Comparison of ENCODE assay signal across 9 cellular contexts in genomic region chr7:158816995-158817394, GRCh38. TPM values are rescaled to one million over a fixed set of nuclear protein-coding genes. Genes with fewer than 3 reads are reported as not detected.
DNase-seq lines count a peak whose midpoint lies in the region; ATAC-seq, FAIRE-seq and TF ChIP-seq lines count a peak whose summit lies in the region.
"Had no signal": no experiment of that assay in that cellular context is flagged by ENCODE, and none has a peak within 500 bp of the region (broad histone marks: within the 10 kb centered on the region; RNA-seq: fewer than 3 reads in every experiment).

No MANE protein-coding gene starts in this region.

- H3K4me1 Mint-ChIP-seq in central memory CD8-positive, alpha-beta T cell, result peaks cover 89% of the 10 kb centered on the region
- H3K4me1 Mint-ChIP-seq in naive B cell, result peaks cover 60 to 74% (median 65%) of the 10 kb centered on the region in 3 donors

- peaks cover 25% of the 10 kb centered on the region for H3K36me3 Mint-ChIP-seq in central memory CD8-positive, alpha-beta T cell (ENCODE audit: insufficient read depth)
- H3K36me3 Mint-ChIP-seq in naive B cell, result peaks cover 0 to 5% of the 10 kb centered on the region in 2 donors

- TF ChIP-seq CTCF in A549 (IDR thresholded peaks at IDR 0.05), result no peak

- no peaks in the 10 kb centered on the region for H3K27me3 ChIP-seq in HUES48 (ENCODE audit: control insufficient read depth, insufficient read depth, low read length)

- no peaks in the 10 kb centered on the region for H3K27me3 Mint-ChIP-seq in central memory CD8-positive, alpha-beta T cell
- no peaks in the 10 kb centered on the region for H3K27me3 Mint-ChIP-seq in naive B cell

- no peak for TF ChIP-seq POLR2A in A549 (IDR thresholded peaks at IDR 0.05; ENCODE audit: low read length)

- no peak for FAIRE-seq in A549 (lab: Jason Lieb, UNC)

- peak overlapping the region; percentile 99 for H3K4me2 ChIP-seq in A549

- DNase-seq in A549 (ENCODE audit: low read depth in 1 of 2, low spot score in 1 of 2), result no peak
- no peak for DNase-seq in central memory CD8-positive, alpha-beta T cell (ENCODE audit: low spot score in 2 of 2)
- no peak for DNase-seq in naive B cell
- no peak for DNase-seq in GM19238 (ENCODE audit: insufficient read length, low spot score)
- DNase-seq in amygdala (lab: John Stamatoyannopoulos, UW), result no peak
- no peak for DNase-seq in GF-D8 (lab: John Stamatoyannopoulos, UW)
- DNase-seq: hypothalamus had no signal

- POLR2A ChIA-PET in A549 (lab: Yijun Ruan, JAX), result interaction anchor here (1.0 kb wide), 1 partner anchor 47 kb away, joined by 3 read pairs; no protein-coding TSS in a partner anchor

- no peaks in the 10 kb centered on the region for H3K9me3 ChIP-seq in A549
- H3K9me3 ChIP-seq in HUES48 (ENCODE audit: control insufficient read depth, insufficient read depth, low read length), result no peaks in the 10 kb centered on the region

- TF ChIP-seq EP300 in A549 (IDR thresholded peaks at IDR 0.05), result no peak

- peak overlapping the region; percentile 40; the same call in 1 of the 3 replicates for H3K4me3 ChIP-seq in A549
- H3K4me3 ChIP-seq in HUES48 (ENCODE audit: low read depth, low read length), result no peak overlapping the region

- peak overlapping the region; percentile 93 for H3K27ac Mint-ChIP-seq in central memory CD8-positive, alpha-beta T cell (ENCODE audit: low read depth)
- H3K27ac Mint-ChIP-seq in naive B cell, result peak overlapping the region; percentile 33 to 96 (median 87)

- peak overlapping the region; percentile 51 for H3K4me3 Mint-ChIP-seq in central memory CD8-positive, alpha-beta T cell
- peak overlapping the region in 1 of 8 donors; percentile 15 for H3K4me3 Mint-ChIP-seq in naive B cell

- CTCF ChIA-PET in A549 (lab: Yijun Ruan, JAX), result interaction anchor here (1.0 to 1.8 kb wide), 3 partner anchors 11 to 38 kb away, joined by 3 to 4 read pairs (median 3); no protein-coding TSS in a partner anchor

- no peak for TF ChIP-seq RAD21 in A549 (conservative IDR thresholded peaks at IDR 0.05 in 1 of 2, IDR thresholded peaks at IDR 0.05 in 1 of 2)

- 28% methylated on average over 2 of the region's 2 CpGs for WGBS in A549 (ENCODE audit: missing lambda C conversion rate)

- H3K4me1 ChIP-seq in A549 (peaks cover 74% of the 10 kb centered on the region), HUES48 (ENCODE audit: control insufficient read depth, insufficient read depth, low read length) (peaks cover 53% of the 10 kb centered on the region)

- H3K27ac ChIP-seq in A549 (peak overlapping the region; percentile 95 to 99), HUES48 (ENCODE audit: low read depth, low read length) (peak overlapping the region; percentile 61)

- ATAC-seq in A549, result no peak
- no peak for ATAC-seq in central memory CD8-positive, alpha-beta T cell (replicated peaks; ENCODE audit: extremely low read depth, poor library complexity, severe bottlenecking)
- no peak for ATAC-seq in naive B cell (ENCODE audit: low read depth in 2 of 2)
- no peak for ATAC-seq in HG03097 (IDR thresholded peaks at IDR 0.05; ENCODE audit: low FRiP score, unreplicated experiment)

- H3K9ac ChIP-seq in HUES48 (ENCODE audit: low read depth, low read length), result no peak overlapping the region

- H3K9me3 Mint-ChIP-seq in central memory CD8-positive, alpha-beta T cell, result no peaks in the 10 kb centered on the region
- H3K9me3 Mint-ChIP-seq in naive B cell, result peaks cover 0 to 2% (median 0%) of the 10 kb centered on the region in 7 donors

- H3K36me3 ChIP-seq in HUES48 (ENCODE audit: control insufficient read depth, insufficient read depth, low read length), result no peaks in the 10 kb centered on the region

TF ChIP-seq in A549, 52 proteins besides CTCF, POLR2A, EP300 and RAD21:
- no peak for TF ChIP-seq ZC3H11A (IDR thresholded peaks at IDR 0.05)
TF ChIP-seq in A549: peak in this region for 0.

RNA-seq across cellular contexts. Expression of gene ESYT2, which starts 12.3 kb away (rescaled TPM):
- polyA plus RNA-seq in A549 (2011; rRNA removed) (73.2 and 77.0 TPM in 2 replicates), A549 (2017; fragmentation: RNase III; extraction: RNeasy Plus Mini Kit Qiagen cat#74134 plus additional on column Dnase treatment) (41.8 to 48.3 TPM (median 45.8 TPM) in 3 replicates), naive B cell (ENCODE audit: low read depth in 6 of 6) (10 to 100 TPM; 15.4 to 23.0 (median 16.8) TPM)
- 22.5 and 29.6 TPM in 2 replicates for polyA plus RNA-seq in A549 (2012; cell fraction: cytosol; rRNA removed)
- polyA plus RNA-seq in A549 (2012; cell fraction: nucleus; rRNA removed), result 30.1 and 31.2 TPM in 2 replicates
- 54.6 and 62.5 TPM in 2 replicates for polyA minus RNA-seq in A549 (2011; rRNA and poly(A)+ RNA removed)

RNA-seq across cellular contexts. Expression of gene DYNC2I1, which starts 39.4 kb away (rescaled TPM):
- 10.6 and 17.4 TPM in 2 replicates for polyA plus RNA-seq in A549 (2011; rRNA removed)
- polyA plus RNA-seq in A549 (2012; cell fraction: cytosol; rRNA removed), result 11.0 and 11.8 TPM in 2 replicates
- 41.8 and 42.7 TPM in 2 replicates for polyA plus RNA-seq in A549 (2012; cell fraction: nucleus; rRNA removed)
- 8.7 to 10.0 TPM (median 9.1 TPM) in 3 replicates for polyA plus RNA-seq in A549 (2017; fragmentation: RNase III; extraction: RNeasy Plus Mini Kit Qiagen cat#74134 plus additional on column Dnase treatment)
- polyA minus RNA-seq in A549 (2011; rRNA and poly(A)+ RNA removed), result 5.8 and 7.5 TPM in 2 replicates
- 10 to 100 TPM; 12.6 to 20.4 (median 18.3) TPM for polyA plus RNA-seq in naive B cell (ENCODE audit: low read depth in 6 of 6)
